1 cellular context compared by ENCODE assay signal in genomic region chr3:188123170-188123920, GRCh38.
TF ChIP-seq lines count a peak whose summit lies in the region.

No MANE protein-coding gene starts in this region.

TF ChIP-seq in HepG2, 621 proteins besides CTCF, POLR2A, EP300 and RAD21 (continued from another document):
- peak; percentile 94 for TF ChIP-seq ARID5B (CRISPR knock-in tag; IDR thresholded peaks at IDR 0.05)
TF ChIP-seq in HepG2: peak in this region for 148.
